In the genomic region with DNA sequence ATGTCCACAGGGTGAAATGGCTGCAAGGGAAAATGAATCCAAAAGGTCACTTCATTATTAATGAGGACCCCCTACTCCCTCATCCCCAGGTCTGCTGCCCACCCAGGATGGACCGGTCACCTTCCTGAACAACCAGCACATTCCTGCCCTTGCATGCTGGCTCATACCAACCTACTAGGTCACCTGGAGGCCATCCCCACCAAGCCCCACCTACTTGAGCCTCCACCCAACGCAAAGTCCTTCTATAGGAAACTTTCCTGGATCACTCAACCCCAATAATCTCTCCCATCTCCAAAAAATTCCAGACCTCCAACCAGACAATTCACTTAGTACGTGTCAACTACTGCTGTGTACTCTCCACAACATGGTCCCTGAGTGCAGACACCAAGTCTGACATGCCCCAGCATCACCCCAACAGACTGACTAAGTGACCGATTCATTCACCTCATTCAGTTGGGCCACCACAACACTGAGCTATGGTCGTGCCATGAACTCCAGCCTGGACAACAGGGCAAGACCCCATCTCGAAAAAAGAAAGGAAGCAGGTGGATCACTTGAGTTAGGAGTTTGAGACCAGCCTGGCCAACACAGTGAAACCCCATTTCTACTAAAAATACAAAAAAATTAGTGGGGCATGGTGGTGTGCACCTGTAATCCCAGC, we compare ENCODE assay signal across 16 cellular contexts.
"Had no signal": no experiment of that assay in that cellular context is flagged by ENCODE, and none has a peak within 500 bp of the region (broad histone marks: within the 10 kb centered on the region; RNA-seq: fewer than 3 reads in every experiment).

No MANE protein-coding gene starts in this region.

- H3K36me3 ChIP-seq: WERI-Rb-1 had no signal

- ATAC-seq: activated naive CD4-positive, alpha-beta T cell treated with anti-CD3 and anti-CD28 coated beads, Interleukin-2, amount 50 U/mL, for 72 hours; activated T-cell treated with anti-CD3 and anti-CD28 coated beads, Interleukin-2, amount 50 U/mL, for 72 hours had no signal

- H3K4me1 ChIP-seq: parathyroid adenoma had no signal

- DNase-seq: activated CD4-positive, alpha-beta T cell treated with anti-CD3 and anti-CD28 coated beads for 4 hours; activated CD8-positive, alpha-beta memory T cell treated with anti-CD3 and anti-CD28 coated beads, Interleukin-2, amount 50 U/mL, for 48 hours; activated gamma-delta T cell; activated T-cell treated with anti-CD3 and anti-CD28 coated beads, Interleukin-2, amount 50 U/mL, for 72 hours; effector memory CD4-positive, alpha-beta T cell; foreskin fibroblast; glutamatergic neuron; kidney glomerular epithelial cell; naive B cell; stimulated activated CD4-positive, alpha-beta T cell treated with anti-CD3 and anti-CD28 coated beads, Interleukin-12 subunit alpha, Interleukin-12 subunit beta, amount 100 ng/mL, for 4 hours; stimulated activated CD4-positive, alpha-beta T cell treated with anti-CD3 and anti-CD28 coated beads, Interleukin-2, amount 100 ng/mL, for 24 hours; T-helper 1 cell; WERI-Rb-1 had no signal

- H3K27ac ChIP-seq: parathyroid adenoma, WERI-Rb-1 had no signal

- H3K4me3 ChIP-seq: lung had no signal
